17 cellular contexts compared by ENCODE assay signal in genomic region chr19:17111766-17112165, GRCh38. TPM values are rescaled to one million over a fixed set of nuclear protein-coding genes. Genes with fewer than 3 reads are reported as not detected.
A peak's percentile ranks its signal among the peaks of the same experiment; 100 is the strongest.
DNase-seq lines count a peak whose midpoint lies in the region; ATAC-seq and TF ChIP-seq lines count a peak whose summit lies in the region.
"Had no signal": no experiment of that assay in that cellular context is flagged by ENCODE, and none has a peak within 500 bp of the region (broad histone marks: within the 10 kb centered on the region; RNA-seq: fewer than 3 reads in every experiment).

No MANE protein-coding gene starts in this region.

- H3K36me3 Mint-ChIP-seq in activated naive CD4-positive, alpha-beta T cell treated with anti-CD3 and anti-CD28 coated beads, Interleukin-2, amount 50 U/mL, for 24 hours, result peaks cover 7% of the 10 kb centered on the region
- H3K36me3 Mint-ChIP-seq in activated naive CD4-positive, alpha-beta T cell treated with anti-CD3 and anti-CD28 coated beads for 36 hours (ENCODE audit: low read depth), result peaks cover 4% of the 10 kb centered on the region
- peaks cover 17% of the 10 kb centered on the region for H3K36me3 Mint-ChIP-seq in HFFc6 (ENCODE audit: low read depth)
- peaks cover 69% of the 10 kb centered on the region for H3K36me3 Mint-ChIP-seq in effector memory CD8-positive, alpha-beta T cell (ENCODE audit: insufficient read depth)
- H3K36me3 Mint-ChIP-seq in stimulated activated memory B cell treated with anti-CD40 and anti-IgM and Interleukin-4, amounts not matched to agents 10 μg/mL and 1 μg/mL and 100 μg/mL, for 72 hours, result peaks cover 73% of the 10 kb centered on the region

- H3K27me3 ChIP-seq in right cardiac atrium (ENCODE audit: control insufficient read depth, insufficient read depth), result no peaks in the 10 kb centered on the region

- H3K4me3 ChIP-seq in mucosa of descending colon (no peak overlapping the region), right cardiac atrium (ENCODE audit: low read length) (no peak overlapping the region)
- H3K4me3 ChIP-seq: coronary artery, SK-N-MC had no signal

- H3K27ac ChIP-seq in right cardiac atrium (ENCODE audit: low read length), result no peak overlapping the region
- H3K27ac ChIP-seq: SK-N-MC had no signal

- H3K27ac Mint-ChIP-seq in activated naive CD4-positive, alpha-beta T cell treated with anti-CD3 and anti-CD28 coated beads, Interleukin-2, amount 50 U/mL, for 24 hours, result peak overlapping the region; percentile 31
- no peak overlapping the region for H3K27ac Mint-ChIP-seq in activated naive CD4-positive, alpha-beta T cell treated with anti-CD3 and anti-CD28 coated beads for 36 hours
- H3K27ac Mint-ChIP-seq in HFFc6, result peak overlapping the region; percentile 27; the same call in 1 of the 2 replicates
- H3K27ac Mint-ChIP-seq in effector memory CD8-positive, alpha-beta T cell, result peak overlapping the region; percentile 90 to 92
- peak overlapping the region; percentile 96 for H3K27ac Mint-ChIP-seq in stimulated activated memory B cell treated with anti-CD40 and anti-IgM and Interleukin-4, amounts not matched to agents 10 μg/mL and 1 μg/mL and 100 μg/mL, for 72 hours

- no peak for ATAC-seq in effector memory CD8-positive, alpha-beta T cell (replicated peaks)
- no peak for ATAC-seq in stimulated activated memory B cell treated with anti-CD40 and anti-IgM and Interleukin-4, amounts not matched to agents 10 μg/mL and 1 μg/mL and 100 μg/mL, for 72 hours
- no peak for ATAC-seq in mucosa of descending colon
- ATAC-seq in right cardiac atrium, result no peak
- ATAC-seq: HCT116 had no signal

- no peak for DNase-seq in activated naive CD4-positive, alpha-beta T cell treated with anti-CD3 and anti-CD28 coated beads for 36 hours
- no peak for DNase-seq in HFFc6
- no peak for DNase-seq in effector memory CD8-positive, alpha-beta T cell
- no peak for DNase-seq in mucosa of descending colon
- DNase-seq in right cardiac atrium, result no peak
- no peak for DNase-seq in SW480 (ENCODE audit: low spot score)
- DNase-seq: ACHN; activated CD4-positive, CD25-positive, alpha-beta regulatory T cell treated with anti-CD3 and anti-CD28 coated beads, Interleukin-2, amount 50 U/mL, for 72 hours; DND-41; MV-4-11; NCI-H187 treated with DMSO at 0.1 percent for 48 hours; NCI-H446 had no signal

- no peak overlapping the region for H3K4me3 Mint-ChIP-seq in activated naive CD4-positive, alpha-beta T cell treated with anti-CD3 and anti-CD28 coated beads, Interleukin-2, amount 50 U/mL, for 24 hours
- H3K4me3 Mint-ChIP-seq in activated naive CD4-positive, alpha-beta T cell treated with anti-CD3 and anti-CD28 coated beads for 36 hours, result no peak overlapping the region
- H3K4me3 Mint-ChIP-seq in HFFc6, result no peak overlapping the region
- H3K4me3 Mint-ChIP-seq in effector memory CD8-positive, alpha-beta T cell, result no peak overlapping the region
- no peak overlapping the region for H3K4me3 Mint-ChIP-seq in stimulated activated memory B cell treated with anti-CD40 and anti-IgM and Interleukin-4, amounts not matched to agents 10 μg/mL and 1 μg/mL and 100 μg/mL, for 72 hours

- H3K4me1 Mint-ChIP-seq in activated naive CD4-positive, alpha-beta T cell treated with anti-CD3 and anti-CD28 coated beads, Interleukin-2, amount 50 U/mL, for 24 hours, result peaks cover 45% of the 10 kb centered on the region
- peaks cover 24% of the 10 kb centered on the region for H3K4me1 Mint-ChIP-seq in activated naive CD4-positive, alpha-beta T cell treated with anti-CD3 and anti-CD28 coated beads for 36 hours (ENCODE audit: low read depth)
- peaks cover 19% of the 10 kb centered on the region for H3K4me1 Mint-ChIP-seq in HFFc6 (ENCODE audit: low read depth)
- H3K4me1 Mint-ChIP-seq in effector memory CD8-positive, alpha-beta T cell (ENCODE audit: low read depth in 2 of 2), result peaks cover 39 to 47% of the 10 kb centered on the region in 2 donors
- peaks cover 89% of the 10 kb centered on the region for H3K4me1 Mint-ChIP-seq in stimulated activated memory B cell treated with anti-CD40 and anti-IgM and Interleukin-4, amounts not matched to agents 10 μg/mL and 1 μg/mL and 100 μg/mL, for 72 hours

- intact Hi-C loops in activated naive CD4-positive, alpha-beta T cell treated with anti-CD3 and anti-CD28 coated beads for 36 hours (cut with micrococcal nuclease), result no loop called here
- intact Hi-C loops in mucosa of descending colon (cut with DNase I, micrococcal nuclease), result no loop called here
- intact Hi-C loops in right cardiac atrium (cut with DNase I), result no loop called here

- peaks cover 6% of the 10 kb centered on the region for H3K4me1 ChIP-seq in mucosa of descending colon (ENCODE audit: low read depth)
- peaks cover 7% of the 10 kb centered on the region for H3K4me1 ChIP-seq in right cardiac atrium (ENCODE audit: control insufficient read depth, insufficient read depth, low read length)

- H3K9me3 ChIP-seq in mucosa of descending colon, result no peaks in the 10 kb centered on the region
- no peaks in the 10 kb centered on the region for H3K9me3 ChIP-seq in right cardiac atrium (ENCODE audit: control insufficient read depth, low read length)

- TF ChIP-seq CTCF in HFFc6 (IDR thresholded peaks at IDR 0.05) (no peak), mucosa of descending colon (IDR thresholded peaks at IDR 0.05) (no peak)

- WGBS in right cardiac atrium, result 95% methylated on average over 3 of the region's 3 CpGs

- no peaks in the 10 kb centered on the region for H3K9me3 Mint-ChIP-seq in activated naive CD4-positive, alpha-beta T cell treated with anti-CD3 and anti-CD28 coated beads, Interleukin-2, amount 50 U/mL, for 24 hours
- H3K9me3 Mint-ChIP-seq in activated naive CD4-positive, alpha-beta T cell treated with anti-CD3 and anti-CD28 coated beads for 36 hours, result no peaks in the 10 kb centered on the region
- H3K9me3 Mint-ChIP-seq in HFFc6, result no peaks in the 10 kb centered on the region
- H3K9me3 Mint-ChIP-seq in effector memory CD8-positive, alpha-beta T cell, result no peaks in the 10 kb centered on the region
- H3K9me3 Mint-ChIP-seq in stimulated activated memory B cell treated with anti-CD40 and anti-IgM and Interleukin-4, amounts not matched to agents 10 μg/mL and 1 μg/mL and 100 μg/mL, for 72 hours, result no peaks in the 10 kb centered on the region

- CTCF ChIA-PET in activated naive CD4-positive, alpha-beta T cell treated with anti-CD3 and anti-CD28 coated beads for 36 hours (lab: Charles Lee), result no interaction called here

- H3K36me3 ChIP-seq in mucosa of descending colon (ENCODE audit: low read depth), result no peaks in the 10 kb centered on the region

- H3K27me3 Mint-ChIP-seq in activated naive CD4-positive, alpha-beta T cell treated with anti-CD3 and anti-CD28 coated beads, Interleukin-2, amount 50 U/mL, for 24 hours, result no peaks in the 10 kb centered on the region
- H3K27me3 Mint-ChIP-seq in activated naive CD4-positive, alpha-beta T cell treated with anti-CD3 and anti-CD28 coated beads for 36 hours (ENCODE audit: low read depth), result no peaks in the 10 kb centered on the region
- peaks cover 4% of the 10 kb centered on the region for H3K27me3 Mint-ChIP-seq in HFFc6 (ENCODE audit: insufficient read depth)
- no peaks in the 10 kb centered on the region for H3K27me3 Mint-ChIP-seq in effector memory CD8-positive, alpha-beta T cell
- no peaks in the 10 kb centered on the region for H3K27me3 Mint-ChIP-seq in stimulated activated memory B cell treated with anti-CD40 and anti-IgM and Interleukin-4, amounts not matched to agents 10 μg/mL and 1 μg/mL and 100 μg/mL, for 72 hours

RNA-seq across cellular contexts. Expression of gene MYO9B, which starts 36.2 kb away (rescaled TPM):
- 10 to 100 TPM; 73.1 to 78.6 TPM for total RNA-seq in activated naive CD4-positive, alpha-beta T cell treated with anti-CD3 and anti-CD28 coated beads for 36 hours
- 10 to 100 TPM; 81.2 to 89.0 (median 83.4) TPM for total RNA-seq in HFFc6 (2021; fragmentation: NEBNext Ultra II Directional; extraction: Animal tissue kit (Norgen Biotek cat#: 25700))
- total RNA-seq in mucosa of descending colon (10 to 100 TPM; 73.7 to 91.8 (median 90.8) TPM), right cardiac atrium (10 to 100 TPM; 31.5 to 42.1 (median 36.6) TPM)
- 30.0 TPM for polyA plus RNA-seq in right cardiac atrium

RNA-seq across cellular contexts. Expression of gene HAUS8, which starts 36.5 kb away (rescaled TPM):
- 10 to 100 TPM; 47.3 to 48.8 TPM for total RNA-seq in activated naive CD4-positive, alpha-beta T cell treated with anti-CD3 and anti-CD28 coated beads for 36 hours
- total RNA-seq in HFFc6 (2021; fragmentation: NEBNext Ultra II Directional; extraction: Animal tissue kit (Norgen Biotek cat#: 25700)), result 10 to 100 TPM in 5 of 6 experiments, 1 to 10 TPM in 1; 7.6 to 13.2 (median 12.2) TPM
- 10 to 100 TPM; 12.2 to 16.6 (median 13.6) TPM for total RNA-seq in mucosa of descending colon
- 1 to 10 TPM; 3.3 to 6.1 (median 5.6) TPM for total RNA-seq in right cardiac atrium
- 4.7 TPM for polyA plus RNA-seq in right cardiac atrium
